ENCODE assay signal across 8 cellular contexts in genomic region chr6:85593438-85594196, GRCh38. TPM values are rescaled to one million over a fixed set of nuclear protein-coding genes. Genes with fewer than 3 reads are reported as not detected.
DNase-seq lines count a peak whose midpoint lies in the region; ATAC-seq and TF ChIP-seq lines count a peak whose summit lies in the region.

SNX14 (minus strand) TSS chr6:85593858; CDS start chr6:85593718, 140 bp downstream.

- H3K27ac ChIP-seq in left ventricle myocardium inferior (replicated peaks) (peak within 1 kb of the TSS; percentile 99), upper lobe of right lung (peak within 1 kb of the TSS; percentile 91)

- H3K36me3 Mint-ChIP-seq in T-helper 1 cell treated with Interleukin-12 subunit alpha and Interleukin-12 subunit beta and Interleukin-4 antibody, amounts not matched to agents 30 μg/mL and 1 μg/mL, for 36 hours (ENCODE audit: low read depth) = peaks cover 16% of the 10 kb centered on the region
- peaks cover 18% of the 10 kb centered on the region for H3K36me3 Mint-ChIP-seq in progenitor cell of endocrine pancreas (ENCODE audit: insufficient read depth)

- peak; percentile 39 for TF ChIP-seq CTCF in left ventricle myocardium inferior (IDR thresholded peaks at IDR 0.05; ENCODE audit: borderline replicate concordance)
- TF ChIP-seq CTCF in progenitor cell of endocrine pancreas (IDR thresholded peaks at IDR 0.05; ENCODE audit: unreplicated experiment) = peak; percentile 23
- no peak for TF ChIP-seq CTCF in upper lobe of right lung (IDR thresholded peaks at IDR 0.05)

- H3K9me3 ChIP-seq in left ventricle myocardium inferior (replicated peaks) (no peaks in the 10 kb centered on the region), upper lobe of right lung (no peaks in the 10 kb centered on the region)

- TF ChIP-seq POLR2A in GM15510 (IDR thresholded peaks at IDR 0.05; ENCODE audit: borderline replicate concordance, extremely low read depth, insufficient read length) = peak; percentile 95

- H3K4me3 ChIP-seq in left ventricle myocardium inferior (peak within 1 kb of the TSS; percentile 93), upper lobe of right lung (peak within 1 kb of the TSS; percentile 90)

- H3K4me3 Mint-ChIP-seq in T-helper 1 cell treated with Interleukin-12 subunit alpha and Interleukin-12 subunit beta and Interleukin-4 antibody, amounts not matched to agents 30 μg/mL and 1 μg/mL, for 36 hours = peak within 1 kb of the TSS; percentile 95
- H3K4me3 Mint-ChIP-seq in progenitor cell of endocrine pancreas (ENCODE audit: low read depth) = peak within 1 kb of the TSS; percentile 91

- no peaks in the 10 kb centered on the region for H3K27me3 ChIP-seq in left ventricle myocardium inferior (ENCODE audit: low read depth)
- H3K27me3 ChIP-seq in upper lobe of right lung = no peaks in the 10 kb centered on the region

- ATAC-seq in HG02852 (IDR thresholded peaks at IDR 0.05; ENCODE audit: unreplicated experiment) = peak; percentile 85
- ATAC-seq in upper lobe of right lung = peak; percentile 97

- DNase-seq in NCI-H1436 treated with DMSO at 0.1 percent for 48 hours (lab: John Stamatoyannopoulos, UW) (peak; percentile 19), amniotic stem cell (lab: John Stamatoyannopoulos, UW) (peak; percentile 92), left ventricle myocardium inferior (peak; percentile 97), progenitor cell of endocrine pancreas (ENCODE audit: low spot score, unreplicated experiment) (peak; percentile 73), upper lobe of right lung (peak; percentile 98)

- peaks cover 8% of the 10 kb centered on the region for H3K9me3 Mint-ChIP-seq in T-helper 1 cell treated with Interleukin-12 subunit alpha and Interleukin-12 subunit beta and Interleukin-4 antibody, amounts not matched to agents 30 μg/mL and 1 μg/mL, for 36 hours
- H3K9me3 Mint-ChIP-seq in progenitor cell of endocrine pancreas (ENCODE audit: low read depth) = peaks cover 5% of the 10 kb centered on the region

- peak within 1 kb of the TSS; percentile 93 for H3K27ac Mint-ChIP-seq in T-helper 1 cell treated with Interleukin-12 subunit alpha and Interleukin-12 subunit beta and Interleukin-4 antibody, amounts not matched to agents 30 μg/mL and 1 μg/mL, for 36 hours
- H3K27ac Mint-ChIP-seq in progenitor cell of endocrine pancreas = peak within 1 kb of the TSS; percentile 99

- peaks cover 28% of the 10 kb centered on the region for H3K4me1 Mint-ChIP-seq in T-helper 1 cell treated with Interleukin-12 subunit alpha and Interleukin-12 subunit beta and Interleukin-4 antibody, amounts not matched to agents 30 μg/mL and 1 μg/mL, for 36 hours (ENCODE audit: low read depth)
- peaks cover 11% of the 10 kb centered on the region for H3K4me1 Mint-ChIP-seq in progenitor cell of endocrine pancreas (ENCODE audit: low read depth)

- H3K4me1 ChIP-seq in left ventricle myocardium inferior (peaks cover 53% of the 10 kb centered on the region), upper lobe of right lung (peaks cover 20% of the 10 kb centered on the region)

- H3K27me3 Mint-ChIP-seq in T-helper 1 cell treated with Interleukin-12 subunit alpha and Interleukin-12 subunit beta and Interleukin-4 antibody, amounts not matched to agents 30 μg/mL and 1 μg/mL, for 36 hours (ENCODE audit: low read depth) = peaks cover 7% of the 10 kb centered on the region
- H3K27me3 Mint-ChIP-seq in progenitor cell of endocrine pancreas = no peaks in the 10 kb centered on the region

- H3K36me3 ChIP-seq in left ventricle myocardium inferior (no peaks in the 10 kb centered on the region), upper lobe of right lung (no peaks in the 10 kb centered on the region)

- intact Hi-C loops in left ventricle myocardium inferior (cut with micrococcal nuclease) (no loop called here), upper lobe of right lung (cut with DNase I) (no loop called here)

RNA-seq across cellular contexts. Expression of gene SNX14, which starts in this region (rescaled TPM):
- total RNA-seq in left ventricle myocardium inferior = 33.7 TPM
- total RNA-seq in progenitor cell of endocrine pancreas = 88.3 and 97.0 TPM in 2 replicates
- 97.8 TPM for total RNA-seq in upper lobe of right lung

Comparison
In these comparisons a context has a peak if more than half of its experiments do, and no peak if none do; other contexts are left out.
1. Peak in every context shown above with its lines: DNase-seq, ATAC-seq, H3K4me3 ChIP-seq and H3K27ac ChIP-seq.
2. DNase-seq: peak in every context shown above with its lines; median percentile 98 in upper lobe of right lung; 97 in left ventricle myocardium inferior; 92 in amniotic stem cell; 73 in progenitor cell of endocrine pancreas; 19 in NCI-H1436 treated with DMSO at 0.1 percent for 48 hours.